ENCODE assay signal across 22 cellular contexts in genomic region chr3:10526366-10526765, GRCh38. TPM values are rescaled to one million over a fixed set of nuclear protein-coding genes. Genes with fewer than 3 reads are reported as not detected.
A peak's percentile ranks its signal among the peaks of the same experiment; 100 is the strongest.
DNase-seq lines count a peak whose midpoint lies in the region; ATAC-seq and TF ChIP-seq lines count a peak whose summit lies in the region.
"Had no signal": no experiment of that assay in that cellular context is flagged by ENCODE, and none has a peak within 500 bp of the region (broad histone marks: within the 10 kb centered on the region; RNA-seq: fewer than 3 reads in every experiment).

No MANE protein-coding gene starts in this region.

- peaks cover 12% of the 10 kb centered on the region for H3K27me3 Mint-ChIP-seq in neural progenitor cell (ENCODE audit: insufficient read depth, low read depth)
- peaks cover 57% of the 10 kb centered on the region for H3K27me3 Mint-ChIP-seq in type B pancreatic cell
- peaks cover 76% of the 10 kb centered on the region for H3K27me3 Mint-ChIP-seq in T-helper 17 cell

- H3K4me3 ChIP-seq in neural progenitor cell, result no peak overlapping the region
- H3K4me3 ChIP-seq: BLaER1 had no signal

- H2AFZ ChIP-seq in neural progenitor cell (replicated peaks), result peak overlapping the region; percentile 42

- TF ChIP-seq CTCF in neural progenitor cell (IDR thresholded peaks at IDR 0.05) (no peak), type B pancreatic cell (conservative IDR thresholded peaks at IDR 0.05) (no peak)

- H3K27ac Mint-ChIP-seq in neural progenitor cell (no peak overlapping the region), type B pancreatic cell (no peak overlapping the region), T-helper 17 cell (no peak overlapping the region)
- H3K27ac Mint-ChIP-seq: CD4-positive, CD25-positive, alpha-beta regulatory T cell; IgD-negative memory B cell had no signal

- H3K79me2 ChIP-seq in neural progenitor cell (ENCODE audit: low read depth), result no peaks in the 10 kb centered on the region

- no peak overlapping the region for H3K4me2 ChIP-seq in neural progenitor cell
- H3K4me2 ChIP-seq: BLaER1, KMS-11 had no signal

- DNase-seq in activated T-cell treated with anti-CD3 and anti-CD28 coated beads, Interleukin-2, amount 50 U/mL, for 48 hours, result peak; percentile 2
- DNase-seq in activated T-cell treated with anti-CD3 and anti-CD28 coated beads for 4 hours (no peak), neural progenitor cell (ENCODE audit: low spot score) (no peak), type B pancreatic cell (ENCODE audit: extremely low spot score, unreplicated experiment) (peak; percentile 60), T-helper 17 cell (no peak)
- DNase-seq in activated CD8-positive, alpha-beta memory T cell treated with anti-CD3 and anti-CD28 coated beads, Interleukin-2, amount 50 U/mL, for 48 hours, result peak; percentile 18
- DNase-seq: CD4-positive, CD25-positive, alpha-beta regulatory T cell; MM.1S; NCI-H1417; NCI-H1694; NCI-H2029 treated with DMSO at 0.1 percent for 48 hours; NCI-H226; NCI-H510A; NCI-H69; SIG-M5 had no signal

- no peaks in the 10 kb centered on the region for H3F3A ChIP-seq in neural progenitor cell (ENCODE audit: low read depth)

- H3K27ac ChIP-seq in neural progenitor cell, result no peak overlapping the region
- H3K27ac ChIP-seq: BLaER1, HL-60, KMS-11 had no signal

- no peaks in the 10 kb centered on the region for H3K36me3 ChIP-seq in neural progenitor cell
- H3K36me3 ChIP-seq: BLaER1 had no signal

- H3K9me3 ChIP-seq in neural progenitor cell (ENCODE audit: low read depth), result no peaks in the 10 kb centered on the region
- no peaks in the 10 kb centered on the region for H3K9me3 ChIP-seq in T-helper 17 cell (ENCODE audit: control insufficient read depth, low read length, poor library complexity, severe bottlenecking)
- H3K9me3 ChIP-seq: BLaER1 had no signal

- H3K4me3 Mint-ChIP-seq in neural progenitor cell, result no peak overlapping the region
- H3K4me3 Mint-ChIP-seq in type B pancreatic cell, result no peak overlapping the region
- H3K4me3 Mint-ChIP-seq in T-helper 17 cell, result no peak overlapping the region
- H3K4me3 Mint-ChIP-seq: CD4-positive, CD25-positive, alpha-beta regulatory T cell; IgD-negative memory B cell had no signal

- H3K36me3 Mint-ChIP-seq in neural progenitor cell (no peaks in the 10 kb centered on the region), type B pancreatic cell (no peaks in the 10 kb centered on the region), T-helper 17 cell (ENCODE audit: low read depth) (no peaks in the 10 kb centered on the region)
- H3K36me3 Mint-ChIP-seq: CD4-positive, CD25-positive, alpha-beta regulatory T cell; IgD-negative memory B cell had no signal

- ATAC-seq in HG02759 (IDR thresholded peaks at IDR 0.05; ENCODE audit: unreplicated experiment) (no peak), GM19463 (IDR thresholded peaks at IDR 0.05; ENCODE audit: unreplicated experiment) (no peak), T-helper 17 cell (no peak)
- ATAC-seq: Panc1 had no signal

- H3K4me1 Mint-ChIP-seq in neural progenitor cell (peaks cover 3% of the 10 kb centered on the region), type B pancreatic cell (ENCODE audit: unreplicated experiment) (no peaks in the 10 kb centered on the region), T-helper 17 cell (no peaks in the 10 kb centered on the region)
- H3K4me1 Mint-ChIP-seq: CD4-positive, CD25-positive, alpha-beta regulatory T cell had no signal

- no peaks in the 10 kb centered on the region for H4K20me1 ChIP-seq in neural progenitor cell (ENCODE audit: low read depth)
- H4K20me1 ChIP-seq: BLaER1 had no signal

- H3K9me3 Mint-ChIP-seq in neural progenitor cell, result no peaks in the 10 kb centered on the region
- no peaks in the 10 kb centered on the region for H3K9me3 Mint-ChIP-seq in type B pancreatic cell
- H3K9me3 Mint-ChIP-seq: CD4-positive, CD25-positive, alpha-beta regulatory T cell; IgD-negative memory B cell had no signal

- peaks cover 6% of the 10 kb centered on the region for H3K27me3 ChIP-seq in neural progenitor cell
- H3K27me3 ChIP-seq: BLaER1 had no signal

- no peak overlapping the region for H3K9ac ChIP-seq in neural progenitor cell
- H3K9ac ChIP-seq: BLaER1, KMS-11 had no signal

- peaks cover 12% of the 10 kb centered on the region for H3K4me1 ChIP-seq in neural progenitor cell

RNA-seq across cellular contexts. Expression of gene ATP2B2, which starts 21.0 kb away (rescaled TPM):
- total RNA-seq in neural progenitor cell (ENCODE audit: low replicate concordance) (0.03 TPM in 1 of 2 replicates, not detected in the other), type B pancreatic cell (ENCODE audit: low replicate concordance) (0.31 and 0.76 TPM in 2 replicates), T-helper 17 cell (not detected)
- total RNA-seq: CD4-positive, CD25-positive, alpha-beta regulatory T cell had no signal

Comparison
In these comparisons a context has a peak if more than half of its experiments do, and no peak if none do; other contexts are left out.
1. DNase-seq: peak in activated T-cell treated with anti-CD3 and anti-CD28 coated beads, Interleukin-2, amount 50 U/mL, for 48 hours (2 of 2), activated CD8-positive, alpha-beta memory T cell treated with anti-CD3 and anti-CD28 coated beads, Interleukin-2, amount 50 U/mL, for 48 hours (single experiment) and type B pancreatic cell (single experiment); none in activated T-cell treated with anti-CD3 and anti-CD28 coated beads for 4 hours (single experiment), neural progenitor cell (single experiment) and T-helper 17 cell (0 of 3).